18 cellular contexts compared by ENCODE assay signal in the genomic region with DNA sequence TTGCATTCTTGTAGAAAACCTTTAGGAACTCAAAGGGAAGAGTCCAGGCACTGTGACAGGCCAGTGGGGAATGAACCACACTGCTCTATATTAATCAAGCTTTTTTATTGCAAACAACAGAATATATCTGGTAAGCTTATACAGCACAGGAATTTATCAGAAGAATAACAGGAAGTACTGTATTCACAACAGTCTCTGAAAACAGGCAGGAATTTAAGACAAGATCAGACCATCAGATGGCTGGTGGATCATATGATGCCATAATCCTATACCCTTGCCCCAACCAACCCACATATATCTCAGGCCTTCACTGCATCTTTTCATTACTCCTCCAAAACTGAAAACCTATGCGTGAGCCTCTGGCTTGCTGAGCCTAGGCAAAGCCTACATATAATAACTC. TPM values are rescaled to one million over a fixed set of nuclear protein-coding genes. Genes with fewer than 3 reads are reported as not detected.
DNase-seq lines count a peak whose midpoint lies in the region; ATAC-seq and TF ChIP-seq lines count a peak whose summit lies in the region.
"Had no signal": no experiment of that assay in that cellular context is flagged by ENCODE, and none has a peak within 500 bp of the region (broad histone marks: within the 10 kb centered on the region; RNA-seq: fewer than 3 reads in every experiment).

No MANE protein-coding gene starts in this region.

- POLR2A ChIA-PET in naive thymus-derived CD8-positive, alpha-beta T cell (lab: Charles Lee) = interaction anchor here (0.5 to 0.7 kb wide), 2 partner anchors 18 to 269 kb away, joined by 3 to 6 read pairs; no protein-coding TSS in a partner anchor

- no peak for ATAC-seq in activated naive CD8-positive, alpha-beta T cell treated with anti-CD3 and anti-CD28 coated beads, Interleukin-2, amount 50 U/mL, for 24 hours
- ATAC-seq in naive thymus-derived CD8-positive, alpha-beta T cell = no peak
- ATAC-seq: PC-3 had no signal

- peak overlapping the region; percentile 93 for H3K27ac Mint-ChIP-seq in T-helper 1 cell treated with Interleukin-12 subunit alpha and Interleukin-12 subunit beta and Interleukin-4 antibody, amounts not matched to agents 30 μg/mL and 1 μg/mL, for 36 hours
- H3K27ac Mint-ChIP-seq in IgD-negative memory B cell (peak overlapping the region in 2 of 3 donors; percentile 87 to 98), endothelial cell (ENCODE audit: unreplicated experiment) (no peak overlapping the region)
- peak overlapping the region; percentile 89 for H3K27ac Mint-ChIP-seq in activated naive CD8-positive, alpha-beta T cell treated with anti-CD3 and anti-CD28 coated beads, Interleukin-2, amount 50 U/mL, for 24 hours
- H3K27ac Mint-ChIP-seq in naive thymus-derived CD8-positive, alpha-beta T cell = peak overlapping the region; percentile 73 to 98 (median 94)
- H3K27ac Mint-ChIP-seq: GM23338 had no signal

- no peaks in the 10 kb centered on the region for H3K27me3 Mint-ChIP-seq in T-helper 1 cell treated with Interleukin-12 subunit alpha and Interleukin-12 subunit beta and Interleukin-4 antibody, amounts not matched to agents 30 μg/mL and 1 μg/mL, for 36 hours (ENCODE audit: low read depth)
- H3K27me3 Mint-ChIP-seq in IgD-negative memory B cell (no peaks in the 10 kb centered on the region), endothelial cell (ENCODE audit: unreplicated experiment) (no peaks in the 10 kb centered on the region)
- H3K27me3 Mint-ChIP-seq in activated naive CD8-positive, alpha-beta T cell treated with anti-CD3 and anti-CD28 coated beads, Interleukin-2, amount 50 U/mL, for 24 hours = no peaks in the 10 kb centered on the region
- H3K27me3 Mint-ChIP-seq in naive thymus-derived CD8-positive, alpha-beta T cell = no peaks in the 10 kb centered on the region

- H3K36me3 Mint-ChIP-seq in T-helper 1 cell treated with Interleukin-12 subunit alpha and Interleukin-12 subunit beta and Interleukin-4 antibody, amounts not matched to agents 30 μg/mL and 1 μg/mL, for 36 hours (ENCODE audit: low read depth) = peaks cover 12% of the 10 kb centered on the region
- peaks cover 7% of the 10 kb centered on the region for H3K36me3 Mint-ChIP-seq in IgD-negative memory B cell
- peaks cover 10% of the 10 kb centered on the region for H3K36me3 Mint-ChIP-seq in activated naive CD8-positive, alpha-beta T cell treated with anti-CD3 and anti-CD28 coated beads, Interleukin-2, amount 50 U/mL, for 24 hours (ENCODE audit: low read depth)
- H3K36me3 Mint-ChIP-seq in naive thymus-derived CD8-positive, alpha-beta T cell = peaks cover 0 to 11% (median 5%) of the 10 kb centered on the region in 3 donors
- no peaks in the 10 kb centered on the region for H3K36me3 Mint-ChIP-seq in endothelial cell (ENCODE audit: low read depth, unreplicated experiment)

- peak overlapping the region; percentile 82 for H3K4me3 Mint-ChIP-seq in T-helper 1 cell treated with Interleukin-12 subunit alpha and Interleukin-12 subunit beta and Interleukin-4 antibody, amounts not matched to agents 30 μg/mL and 1 μg/mL, for 36 hours
- peak overlapping the region; percentile 90 to 98 (median 96) for H3K4me3 Mint-ChIP-seq in IgD-negative memory B cell
- H3K4me3 Mint-ChIP-seq in activated naive CD8-positive, alpha-beta T cell treated with anti-CD3 and anti-CD28 coated beads, Interleukin-2, amount 50 U/mL, for 24 hours = peak overlapping the region; percentile 84
- H3K4me3 Mint-ChIP-seq in naive thymus-derived CD8-positive, alpha-beta T cell = peak overlapping the region; percentile 84 to 97 (median 88)
- H3K4me3 Mint-ChIP-seq in endothelial cell (ENCODE audit: unreplicated experiment) = no peak overlapping the region

- H3K9me3 Mint-ChIP-seq in T-helper 1 cell treated with Interleukin-12 subunit alpha and Interleukin-12 subunit beta and Interleukin-4 antibody, amounts not matched to agents 30 μg/mL and 1 μg/mL, for 36 hours = peaks cover 3% of the 10 kb centered on the region
- H3K9me3 Mint-ChIP-seq in IgD-negative memory B cell (no peaks in the 10 kb centered on the region), endothelial cell (ENCODE audit: unreplicated experiment) (no peaks in the 10 kb centered on the region)
- H3K9me3 Mint-ChIP-seq in activated naive CD8-positive, alpha-beta T cell treated with anti-CD3 and anti-CD28 coated beads, Interleukin-2, amount 50 U/mL, for 24 hours = peaks cover 6% of the 10 kb centered on the region
- H3K9me3 Mint-ChIP-seq in naive thymus-derived CD8-positive, alpha-beta T cell = no peaks in the 10 kb centered on the region

- no peak for TF ChIP-seq CTCF in endothelial cell (IDR thresholded peaks at IDR 0.05; ENCODE audit: unreplicated experiment)
- TF ChIP-seq CTCF in GM20000 (IDR thresholded peaks at IDR 0.05; ENCODE audit: extremely low read depth, missing control alignments) = no peak

- peaks cover 50% of the 10 kb centered on the region for H3K4me1 Mint-ChIP-seq in T-helper 1 cell treated with Interleukin-12 subunit alpha and Interleukin-12 subunit beta and Interleukin-4 antibody, amounts not matched to agents 30 μg/mL and 1 μg/mL, for 36 hours (ENCODE audit: low read depth)
- peaks cover 32 to 45% (median 43%) of the 10 kb centered on the region in 3 donors for H3K4me1 Mint-ChIP-seq in IgD-negative memory B cell
- H3K4me1 Mint-ChIP-seq in activated naive CD8-positive, alpha-beta T cell treated with anti-CD3 and anti-CD28 coated beads, Interleukin-2, amount 50 U/mL, for 24 hours = peaks cover 60% of the 10 kb centered on the region
- peaks cover 28 to 60% (median 57%) of the 10 kb centered on the region in 4 donors for H3K4me1 Mint-ChIP-seq in naive thymus-derived CD8-positive, alpha-beta T cell
- H3K4me1 Mint-ChIP-seq in endothelial cell (ENCODE audit: unreplicated experiment) = peaks cover 15% of the 10 kb centered on the region

- DNase-seq in T-helper 1 cell (no peak), endothelial cell (ENCODE audit: low spot score) (no peak), NCI-H2029 (lab: John Stamatoyannopoulos, UW) (no peak), GM20000 (ENCODE audit: low spot score) (no peak)
- no peak for DNase-seq in activated naive CD8-positive, alpha-beta T cell treated with anti-CD3 and anti-CD28 coated beads, Interleukin-2, amount 50 U/mL, for 24 hours
- no peak for DNase-seq in naive thymus-derived CD8-positive, alpha-beta T cell
- DNase-seq: colonic mucosa, GDM1, hypothalamus, left ventricle myocardium superior, NCI-H1417 treated with DMSO at 0.1 percent for 48 hours, NCI-H510A, nucleus accumbens, PC-3, substantia nigra had no signal

RNA-seq across cellular contexts. Expression of a gene that starts 1.0 kb away (rescaled TPM):
- 57.7 TPM for polyA plus RNA-seq in IgD-negative memory B cell
- 10 to 100 TPM; 44.0 to 47.0 TPM for total RNA-seq in naive thymus-derived CD8-positive, alpha-beta T cell
- polyA plus RNA-seq in naive thymus-derived CD8-positive, alpha-beta T cell = 10 to 100 TPM; 52.8 to 54.4 (median 53.0) TPM
- 18.1 TPM for total RNA-seq in endothelial cell (ENCODE audit: unreplicated experiment)

RNA-seq across cellular contexts. Expression of a gene that starts 25.0 kb away (rescaled TPM):
- 5.0 TPM for polyA plus RNA-seq in IgD-negative memory B cell
- total RNA-seq in naive thymus-derived CD8-positive, alpha-beta T cell = 10 to 100 TPM; 17.8 to 19.1 TPM
- 1 to 10 TPM; 6.5 to 8.7 (median 7.4) TPM for polyA plus RNA-seq in naive thymus-derived CD8-positive, alpha-beta T cell
- total RNA-seq in endothelial cell (ENCODE audit: unreplicated experiment) = 5.4 TPM
